34 cellular contexts compared by ENCODE assay signal in genomic region chr10:122575776-122576175, GRCh38. TPM values are rescaled to one million over a fixed set of nuclear protein-coding genes. Genes with fewer than 3 reads are reported as not detected.
"Had no signal": no experiment of that assay in that cellular context is flagged by ENCODE, and none has a peak within 500 bp of the region (broad histone marks: within the 10 kb centered on the region; RNA-seq: fewer than 3 reads in every experiment).

No MANE protein-coding gene starts in this region.

- DNase-seq: activated CD4-positive, alpha-beta memory T cell treated with anti-CD3 and anti-CD28 coated beads for 36 hours; activated CD4-positive, alpha-beta T cell treated with anti-CD3 and anti-CD28 coated beads for 36 hours; activated CD4-positive, alpha-beta T cell treated with anti-CD3 and anti-CD28 coated beads, Interleukin-2, amount 10 ng/mL, durations not matched to agents 24 days and 14 days; activated CD4-positive, CD25-positive, alpha-beta regulatory T cell; activated CD4-positive, CD25-positive, alpha-beta regulatory T cell treated with anti-CD3 and anti-CD28 coated beads, Interleukin-2, amount 50 U/mL, for 72 hours; activated CD8-positive, alpha-beta memory T cell treated with anti-CD3 and anti-CD28 coated beads, Interleukin-2, amount 10 ng/mL, durations not matched to agents 7 days and 5 days; activated CD8-positive, alpha-beta memory T cell treated with anti-CD3 and anti-CD28 coated beads, Interleukin-2, amount 50 U/mL, for 4 hours; activated CD8-positive, alpha-beta T cell treated with anti-CD3 and anti-CD28 coated beads, Interleukin-2, amount 10 ng/mL, durations not matched to agents 7 days and 5 days; activated effector memory CD4-positive, alpha-beta T cell treated with anti-CD3 and anti-CD28 coated beads, Interleukin-2, amount 50 U/mL, for 16 hours; activated naive CD4-positive, alpha-beta T cell treated with anti-CD3 and anti-CD28 coated beads for 36 hours; activated naive CD8-positive, alpha-beta T cell treated with anti-CD3 and anti-CD28 coated beads for 36 hours; activated naive CD8-positive, alpha-beta T cell treated with anti-CD3 and anti-CD28 coated beads, Interleukin-2, amount 50 U/mL, for 24 hours; activated T-cell treated with anti-CD3 and anti-CD28 coated beads, Interleukin-2, amount 50 U/mL, for 1 hour; activated T-cell treated with anti-CD3 and anti-CD28 coated beads, Interleukin-2, amount 50 U/mL, for 48 hours; adrenal gland; amygdala; aorta; body of pancreas; central memory CD4-positive, alpha-beta T cell; cerebellar nuclear complex; dorsolateral prefrontal cortex; effector memory CD4-positive, alpha-beta T cell; endodermal cell; foreskin fibroblast; head of caudate nucleus; T-helper 2 cell had no signal

- H3K27ac ChIP-seq: adrenal gland, body of pancreas, cardiac muscle cell, coronary artery, dorsolateral prefrontal cortex had no signal

- H3K27me3 ChIP-seq: adrenal gland, body of pancreas, cardiac muscle cell, dorsolateral prefrontal cortex had no signal

- H3K4me3 ChIP-seq: adrenal gland, body of pancreas, cardiac muscle cell, coronary artery, dorsolateral prefrontal cortex had no signal

- FAIRE-seq: frontal cortex had no signal

- H3K9me3 ChIP-seq: adrenal gland had no signal

- H3K36me3 ChIP-seq: adrenal gland, cardiac muscle cell had no signal

- H3K4me1 ChIP-seq: adrenal gland, body of pancreas had no signal

RNA-seq across cellular contexts. Expression of gene DMBT1, which starts 15.2 kb away (rescaled TPM):
- total RNA-seq: activated CD4-positive, alpha-beta memory T cell treated with anti-CD3 and anti-CD28 coated beads for 36 hours; activated CD4-positive, alpha-beta T cell treated with anti-CD3 and anti-CD28 coated beads for 36 hours; activated CD4-positive, alpha-beta T cell treated with anti-CD3 and anti-CD28 coated beads, Interleukin-2, amount 10 ng/mL, durations not matched to agents 24 days and 14 days; activated CD8-positive, alpha-beta memory T cell treated with anti-CD3 and anti-CD28 coated beads for 36 hours; activated CD8-positive, alpha-beta memory T cell treated with anti-CD3 and anti-CD28 coated beads, Interleukin-2, amount 10 ng/mL, durations not matched to agents 7 days and 5 days; activated CD8-positive, alpha-beta T cell treated with anti-CD3 and anti-CD28 coated beads, Interleukin-2, amount 10 ng/mL, durations not matched to agents 7 days and 5 days; activated naive CD4-positive, alpha-beta T cell treated with anti-CD3 and anti-CD28 coated beads for 36 hours; activated naive CD8-positive, alpha-beta T cell treated with anti-CD3 and anti-CD28 coated beads for 36 hours; activated T-helper 1 cell treated with anti-CD3 and anti-CD28 coated beads, Interleukin-12 subunit alpha, Interleukin-12 subunit beta, Interleukin-2, Interleukin-4 antibody, amounts not matched to agents 30 ng/mL and 10 ng/mL and 1 ng/mL, durations not matched to agents 14 hours and 24 hours and 36 hours; activated T-helper 2 cell treated with anti-CD3 and anti-CD28 coated beads, Interferon-gamma antibody, Interleukin-2, Interleukin-4, amounts not matched to agents 10 μg/mL and 5 μg/mL and 100 μg/mL, durations not matched to agents 14 hours and 24 hours and 36 hours; cardiac muscle cell; endodermal cell; epithelial cell of proximal tubule; frontal cortex; T-helper 1 cell treated with Interleukin-12 subunit alpha and Interleukin-12 subunit beta and Interleukin-4 antibody, amounts not matched to agents 30 ng/mL and 1 ng/mL, for 36 hours had no signal
- polyA plus RNA-seq: cardiac muscle cell had no signal
